ENCODE assay signal across 8 cellular contexts in the genomic region with DNA sequence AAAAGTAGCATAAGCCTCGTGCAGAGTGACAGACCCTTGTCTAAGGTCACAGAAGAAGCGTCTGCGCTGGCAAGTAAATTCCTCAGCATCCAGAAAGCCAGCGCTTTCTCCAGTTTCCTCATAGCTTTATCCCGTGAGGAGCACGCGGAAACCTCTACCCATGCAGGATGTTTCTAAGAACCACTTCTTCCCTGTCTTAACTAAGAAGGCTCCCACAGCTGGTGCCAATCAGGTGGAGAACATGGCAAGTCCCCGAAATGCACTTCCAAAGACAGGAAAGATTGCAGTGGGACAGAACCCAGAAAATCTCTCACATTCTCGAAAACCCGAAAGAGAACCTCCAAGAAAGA. TPM values are rescaled to one million over a fixed set of nuclear protein-coding genes. Genes with fewer than 3 reads are reported as not detected.
DNase-seq lines count a peak whose midpoint lies in the region; ATAC-seq and TF ChIP-seq lines count a peak whose summit lies in the region.

No MANE protein-coding gene starts in this region.

- DNase-seq in heart right ventricle (no peak), left ventricle myocardium superior (no peak), OCI-LY7 (ENCODE audit: low spot score) (no peak), right atrium auricular region (ENCODE audit: low spot score) (no peak), suprapubic skin (ENCODE audit: low spot score in 2 of 2) (peak in 1 of 2 donors; percentile 71), NCI-H2171 treated with DMSO at 0.1 percent for 48 hours (lab: John Stamatoyannopoulos, UW) (no peak)
- no peak for DNase-seq in effector memory CD8-positive, alpha-beta T cell

- H3K4me2 ChIP-seq in OCI-LY7 (ENCODE audit: low read length) = peak overlapping the region; percentile 81

- no peaks in the 10 kb centered on the region for H3K27me3 Mint-ChIP-seq in effector memory CD8-positive, alpha-beta T cell

- H3K9me3 ChIP-seq in heart right ventricle (no peaks in the 10 kb centered on the region), OCI-LY7 (ENCODE audit: low read length) (no peaks in the 10 kb centered on the region), right atrium auricular region (no peaks in the 10 kb centered on the region), suprapubic skin (no peaks in the 10 kb centered on the region)

- H3K36me3 ChIP-seq in heart right ventricle (peaks cover 0 to 50% (median 28%) of the 10 kb centered on the region in 9 donors), OCI-LY7 (ENCODE audit: insufficient read depth, low read length) (peaks cover 53% of the 10 kb centered on the region), right atrium auricular region (peaks cover 32% of the 10 kb centered on the region), suprapubic skin (peaks cover 23% of the 10 kb centered on the region)

- H3K9me2 ChIP-seq in OCI-LY7 (ENCODE audit: insufficient read depth, low read length) = no peaks in the 10 kb centered on the region

- 0% methylated on average over 10 of the region's 10 CpGs for WGBS in heart right ventricle, 2 donors
- under 1% methylated on average over 10 of the region's 10 CpGs for WGBS in suprapubic skin

- H3K4me3 Mint-ChIP-seq in effector memory CD8-positive, alpha-beta T cell = no peak overlapping the region

- no peak for TF ChIP-seq EP300 in suprapubic skin (IDR thresholded peaks at IDR 0.05)

- no peak for TF ChIP-seq CTCF in heart right ventricle (IDR thresholded peaks at IDR 0.05)
- no peak for TF ChIP-seq CTCF in OCI-LY7 (conservative IDR thresholded peaks at IDR 0.05; ENCODE audit: low read length)
- no peak for TF ChIP-seq CTCF in right atrium auricular region (IDR thresholded peaks at IDR 0.05)
- TF ChIP-seq CTCF in suprapubic skin (IDR thresholded peaks at IDR 0.05) = no peak

- H3K27ac Mint-ChIP-seq in effector memory CD8-positive, alpha-beta T cell = no peak overlapping the region

- intact Hi-C loops in heart right ventricle (cut with DNase I) (loop anchor here in 9 of 10 donors (5.0 to 10.0 kb wide), 4 partner anchors 35 to 55 kb away; partner anchors contain the start of gene PSMA3 (in 5 of the 9)), left ventricle myocardium superior (cut with micrococcal nuclease) (loop anchor here (10.0 kb wide), 1 partner anchor 53 kb away; the partner anchor contains the start of gene PSMA3), OCI-LY7 (cut with micrococcal nuclease; ENCODE audit: unreplicated experiment) (no loop called here)

- peaks cover 81% of the 10 kb centered on the region for H3K79me2 ChIP-seq in OCI-LY7 (ENCODE audit: insufficient read depth, low read depth, low read length)

- TSS peak; percentile 68 for BruUV-seq in OCI-LY7 (replicated peaks; lab: Mats Ljungman, UMichigan)

- H3K27me3 ChIP-seq in heart right ventricle (no peaks in the 10 kb centered on the region), right atrium auricular region (no peaks in the 10 kb centered on the region), suprapubic skin (no peaks in the 10 kb centered on the region)

- H3K4me1 ChIP-seq in heart right ventricle (peaks cover 8 to 71% (median 57%) of the 10 kb centered on the region in 9 donors), OCI-LY7 (ENCODE audit: insufficient read depth, low read length, poor library complexity, severe bottlenecking) (peaks cover 24% of the 10 kb centered on the region), right atrium auricular region (peaks cover 0 to 38% of the 10 kb centered on the region in 2 donors), suprapubic skin (peaks cover 35% of the 10 kb centered on the region)

- CTCF ChIA-PET in OCI-LY7 (lab: Charles Lee; ENCODE audit: unreplicated experiment) = interaction anchor here (1.0 kb wide), 1 partner anchor 53 kb away, joined by 4 read pairs; the partner anchor contains the start of gene PSMA3

- H3K4me3 ChIP-seq in heart right ventricle (peak overlapping the region; percentile 39 to 97 (median 86)), OCI-LY7 (ENCODE audit: low read depth, low read length, poor library complexity, severe bottlenecking) (peak overlapping the region; percentile 82), right atrium auricular region (peak overlapping the region; percentile 72 to 78), suprapubic skin (peak overlapping the region; percentile 99)

- H4K20me1 ChIP-seq in OCI-LY7 (ENCODE audit: insufficient read depth, low read length) = peaks cover 30% of the 10 kb centered on the region

- no peak for TF ChIP-seq POLR2A in suprapubic skin (IDR thresholded peaks at IDR 0.05)

- peaks cover 24 to 39% of the 10 kb centered on the region in 2 donors for H3K4me1 Mint-ChIP-seq in effector memory CD8-positive, alpha-beta T cell (ENCODE audit: low read depth in 2 of 2)

- POLR2A ChIA-PET in OCI-LY7 (lab: Charles Lee) = interaction anchor here (0.6 to 1.5 kb wide), 6 partner anchors 21 to 532 kb away, joined by 3 to 9 read pairs (median 4); no protein-coding TSS in a partner anchor

- ATAC-seq in heart right ventricle (peak in 2 of 8 donors; percentile 0), left ventricle myocardium superior (no peak), HG02981 (IDR thresholded peaks at IDR 0.05; ENCODE audit: unreplicated experiment) (no peak)
- ATAC-seq in effector memory CD8-positive, alpha-beta T cell (replicated peaks) = no peak

- H3K36me3 Mint-ChIP-seq in effector memory CD8-positive, alpha-beta T cell (ENCODE audit: insufficient read depth) = peaks cover 50% of the 10 kb centered on the region

- H3K9me3 Mint-ChIP-seq in effector memory CD8-positive, alpha-beta T cell = no peaks in the 10 kb centered on the region

- peak overlapping the region; percentile 84 to 98 (median 96) for H3K27ac ChIP-seq in heart right ventricle
- peak overlapping the region; percentile 92 for H3K27ac ChIP-seq in OCI-LY7 (ENCODE audit: low read depth, low read length, poor library complexity, severe bottlenecking)
- H3K27ac ChIP-seq in right atrium auricular region = peak overlapping the region; percentile 96 to 97
- peak overlapping the region; percentile 97 for H3K27ac ChIP-seq in suprapubic skin

- H2AFZ ChIP-seq in OCI-LY7 (ENCODE audit: low read length) = no peak overlapping the region

RNA-seq across cellular contexts. Expression of gene ARID4A, which starts 1.0 kb away (rescaled TPM):
- total RNA-seq in heart right ventricle = 10 to 100 TPM; 14.0 to 19.1 (median 17.3) TPM
- polyA plus RNA-seq in heart right ventricle = 10 to 100 TPM in 1 of 2 donors, 1 to 10 TPM in 1; 2.7 to 18.7 TPM
- total RNA-seq in left ventricle myocardium superior = 16.4 TPM
- total RNA-seq in OCI-LY7 (2014; rRNA removed; shearing (Covaris generic)) = 10.3 and 29.6 TPM in 2 replicates
- total RNA-seq in OCI-LY7 (2022) = 38.2 and 39.3 TPM in 2 replicates
- 10 to 100 TPM in 1 of 2 donors, 1 to 10 TPM in 1; 9.5 to 12.7 TPM for total RNA-seq in right atrium auricular region
- 10 to 100 TPM; 11.0 to 42.2 (median 14.4) TPM for total RNA-seq in suprapubic skin

RNA-seq across cellular contexts. Expression of gene PSMA3, which starts 52.7 kb away (rescaled TPM):
- total RNA-seq in heart right ventricle = 100 to 1,000 TPM; 122 to 235 (median 150) TPM
- 100 to 1,000 TPM; 207 to 227 TPM for polyA plus RNA-seq in heart right ventricle
- total RNA-seq in left ventricle myocardium superior = 163 TPM
- total RNA-seq in OCI-LY7 (2014; rRNA removed; shearing (Covaris generic)) = 88.9 and 89.1 TPM in 2 replicates
- total RNA-seq in OCI-LY7 (2022) = 171 and 206 TPM in 2 replicates
- 10 to 100 TPM; 78.9 to 85.3 TPM for total RNA-seq in right atrium auricular region
- total RNA-seq in suprapubic skin = 10 to 100 TPM; 78.4 to 92.2 (median 82.4) TPM
